In the genomic region with DNA sequence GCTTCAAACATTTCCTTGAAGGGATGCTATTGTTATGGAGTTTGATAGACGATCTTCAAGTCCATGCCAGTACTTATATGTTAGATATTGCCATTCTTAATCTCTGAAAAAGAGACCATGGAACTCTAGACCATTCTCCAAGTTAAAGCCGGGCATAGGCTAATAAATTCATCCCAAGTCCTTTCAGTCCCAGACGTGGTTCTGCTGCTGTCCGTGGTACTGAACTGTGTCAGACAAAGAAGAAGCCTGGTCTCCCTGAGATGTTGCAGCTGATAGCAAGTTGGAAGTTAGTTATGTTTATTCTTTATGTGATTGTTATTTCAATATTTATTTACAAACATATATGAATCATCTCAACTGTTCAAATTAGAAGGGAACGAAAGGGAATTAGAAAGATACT, we compare ENCODE assay signal across 10 cellular contexts.
A peak's percentile ranks its signal among the peaks of the same experiment; 100 is the strongest.
DNase-seq lines count a peak whose midpoint lies in the region; ATAC-seq and TF ChIP-seq lines count a peak whose summit lies in the region.
"Had no signal": no experiment of that assay in that cellular context is flagged by ENCODE, and none has a peak within 500 bp of the region (broad histone marks: within the 10 kb centered on the region; RNA-seq: fewer than 3 reads in every experiment).

No MANE protein-coding gene starts in this region.

- H3K27me3 Mint-ChIP-seq in activated T-cell treated with anti-CD3 and anti-CD28 coated beads, Interleukin-2, amount 50 U/mL, for 4 hours (ENCODE audit: low read depth), result no peaks in the 10 kb centered on the region

- no TSS peak for BruUV-seq in HCT116 (replicated peaks; lab: Mats Ljungman, UMichigan)

- H2AFZ ChIP-seq in HCT116 (ENCODE audit: low read depth, low read length, poor library complexity, severe bottlenecking), result no peak overlapping the region

- H3K27me3 ChIP-seq in HCT116 (ENCODE audit: insufficient read depth, low read length), result no peaks in the 10 kb centered on the region

- no peaks in the 10 kb centered on the region for H3K36me3 Mint-ChIP-seq in activated T-cell treated with anti-CD3 and anti-CD28 coated beads, Interleukin-2, amount 50 U/mL, for 4 hours (ENCODE audit: insufficient read depth)

- POLR2A ChIA-PET in HCT116 (lab: Charles Lee), result no interaction called here

- H3K9me3 Mint-ChIP-seq in activated T-cell treated with anti-CD3 and anti-CD28 coated beads, Interleukin-2, amount 50 U/mL, for 4 hours, result no peaks in the 10 kb centered on the region

- H3K36me3 ChIP-seq in HCT116 (ENCODE audit: control insufficient read depth in 1 of 2, insufficient read depth in 2 of 2, low read length in 2 of 2), result no peaks in the 10 kb centered on the region

- H3K4me2 ChIP-seq in HCT116 (ENCODE audit: low read length), result no peak overlapping the region

- no peak overlapping the region for H3K27ac ChIP-seq in HCT116 (ENCODE audit: low read depth, low read length)

- H3K4me1 ChIP-seq in HCT116 (ENCODE audit: control insufficient read depth in 1 of 2, insufficient read depth in 2 of 2, low read length in 2 of 2), result no peaks in the 10 kb centered on the region

- CTCF ChIA-PET in HCT116 (lab: Charles Lee), result no interaction called here

- H3K79me2 ChIP-seq in HCT116 (ENCODE audit: insufficient read depth, low read length), result no peaks in the 10 kb centered on the region

- H3K9me2 ChIP-seq in HCT116 (ENCODE audit: insufficient read depth), result no peaks in the 10 kb centered on the region

- TF ChIP-seq RAD21 in HCT116 (IDR thresholded peaks at IDR 0.05; ENCODE audit: low read depth), result no peak

- H3K4me1 Mint-ChIP-seq in activated T-cell treated with anti-CD3 and anti-CD28 coated beads, Interleukin-2, amount 50 U/mL, for 4 hours (ENCODE audit: low read depth), result no peaks in the 10 kb centered on the region

- no peak overlapping the region for H3K9ac ChIP-seq in HCT116 (ENCODE audit: low read length)

- TF ChIP-seq CTCF in HCT116 (IDR thresholded peaks at IDR 0.05 in 2 of 3, conservative IDR thresholded peaks at IDR 0.05 in 1 of 3; ENCODE audit: borderline replicate concordance in 1 of 3, insufficient read depth in 1 of 3, low read depth in 2 of 3, low read length in 2 of 3) (no peak), NB4 (IDR thresholded peaks at IDR 0.05; ENCODE audit: low read depth, low read length) (no peak), cardiac fibroblast (IDR thresholded peaks at IDR 0.05; ENCODE audit: low read depth, low read length) (no peak)

- no peaks in the 10 kb centered on the region for H3K9me3 ChIP-seq in HCT116 (ENCODE audit: control insufficient read depth in 1 of 2, insufficient read depth in 1 of 2, low read depth in 1 of 2, low read length in 2 of 2)

- ATAC-seq in HCT116 (no peak), HG03175 (IDR thresholded peaks at IDR 0.05; ENCODE audit: unreplicated experiment) (no peak)
- no peak for ATAC-seq in activated T-cell treated with anti-CD3 and anti-CD28 coated beads, Interleukin-2, amount 50 U/mL, for 4 hours

- H3K4me3 Mint-ChIP-seq in activated T-cell treated with anti-CD3 and anti-CD28 coated beads, Interleukin-2, amount 50 U/mL, for 4 hours, result no peak overlapping the region

- H3K4me3 ChIP-seq in HCT116 (replicated peaks in 1 of 2; ENCODE audit: low read depth in 1 of 2, low read length in 2 of 2), result no peak overlapping the region
- no peak overlapping the region for H3K4me3 ChIP-seq in NB4 (ENCODE audit: low read depth, low read length)
- H3K4me3 ChIP-seq in cardiac fibroblast (replicated peaks in 1 of 2; ENCODE audit: low read depth in 2 of 2, low read length in 2 of 2), result no peak overlapping the region

- RAD21 ChIA-PET in HCT116 (lab: Charles Lee; ENCODE audit: low non-redundant PET in 1 of 2, low total read pairs in 2 of 2, uncharacterized antibody in 2 of 2, unreplicated experiment in 2 of 2), result no interaction called here

- intact Hi-C loops in HCT116 (cut with micrococcal nuclease), result no loop called here

- no peak for DNase-seq in HCT116 (ENCODE audit: low read depth, low spot score)
- DNase-seq in NB4 (ENCODE audit: low read depth), result peak; percentile 31
- DNase-seq in cardiac fibroblast (ENCODE audit: low read depth in 2 of 2), result peak; percentile 4 to 14
- peak; percentile 25 for DNase-seq in mucosa of gallbladder (ENCODE audit: low spot score)
- no peak for DNase-seq in kidney glomerular epithelial cell (lab: John Stamatoyannopoulos, UW)
- DNase-seq in GM03348 (ENCODE audit: low spot score), result no peak
- no peak for DNase-seq in activated T-cell treated with anti-CD3 and anti-CD28 coated beads, Interleukin-2, amount 50 U/mL, for 4 hours
- DNase-seq: amygdala, NCI-H2107 had no signal

- TF ChIP-seq POLR2A in HCT116 (IDR thresholded peaks at IDR 0.05; ENCODE audit: borderline replicate concordance, extremely low read depth, insufficient read depth, insufficient read length) (no peak), NB4 (IDR thresholded peaks at IDR 0.05; ENCODE audit: extremely low read depth, insufficient read length) (no peak)

- no peaks in the 10 kb centered on the region for H4K20me1 ChIP-seq in HCT116 (ENCODE audit: insufficient read depth)

TF ChIP-seq in HCT116, 20 proteins besides CTCF, POLR2A, EP300 and RAD21:
- TF ChIP-seq SIN3A (IDR thresholded peaks at IDR 0.05; ENCODE audit: low read depth) (no peak), FOSL1 (IDR thresholded peaks at IDR 0.05; ENCODE audit: low read depth) (no peak), EZH2 (IDR thresholded peaks at IDR 0.05) (no peak)
- TF ChIP-seq, protein P1, sequence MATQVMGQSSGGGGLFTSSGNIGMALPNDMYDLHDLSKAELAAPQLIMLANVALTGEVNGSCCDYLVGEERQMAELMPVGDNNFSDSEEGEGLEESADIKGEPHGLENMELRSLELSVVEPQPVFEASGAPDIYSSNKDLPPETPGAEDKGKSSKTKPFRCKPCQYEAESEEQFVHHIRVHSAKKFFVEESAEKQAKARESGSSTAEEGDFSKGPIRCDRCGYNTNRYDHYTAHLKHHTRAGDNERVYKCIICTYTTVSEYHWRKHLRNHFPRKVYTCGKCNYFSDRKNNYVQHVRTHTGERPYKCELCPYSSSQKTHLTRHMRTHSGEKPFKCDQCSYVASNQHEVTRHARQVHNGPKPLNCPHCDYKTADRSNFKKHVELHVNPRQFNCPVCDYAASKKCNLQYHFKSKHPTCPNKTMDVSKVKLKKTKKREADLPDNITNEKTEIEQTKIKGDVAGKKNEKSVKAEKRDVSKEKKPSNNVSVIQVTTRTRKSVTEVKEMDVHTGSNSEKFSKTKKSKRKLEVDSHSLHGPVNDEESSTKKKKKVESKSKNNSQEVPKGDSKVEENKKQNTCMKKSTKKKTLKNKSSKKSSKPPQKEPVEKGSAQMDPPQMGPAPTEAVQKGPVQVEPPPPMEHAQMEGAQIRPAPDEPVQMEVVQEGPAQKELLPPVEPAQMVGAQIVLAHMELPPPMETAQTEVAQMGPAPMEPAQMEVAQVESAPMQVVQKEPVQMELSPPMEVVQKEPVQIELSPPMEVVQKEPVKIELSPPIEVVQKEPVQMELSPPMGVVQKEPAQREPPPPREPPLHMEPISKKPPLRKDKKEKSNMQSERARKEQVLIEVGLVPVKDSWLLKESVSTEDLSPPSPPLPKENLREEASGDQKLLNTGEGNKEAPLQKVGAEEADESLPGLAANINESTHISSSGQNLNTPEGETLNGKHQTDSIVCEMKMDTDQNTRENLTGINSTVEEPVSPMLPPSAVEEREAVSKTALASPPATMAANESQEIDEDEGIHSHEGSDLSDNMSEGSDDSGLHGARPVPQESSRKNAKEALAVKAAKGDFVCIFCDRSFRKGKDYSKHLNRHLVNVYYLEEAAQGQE (IDR thresholded peaks at IDR 0.05; ENCODE audit: low read depth), result peak; percentile 76
- TF ChIP-seq, protein P2, sequence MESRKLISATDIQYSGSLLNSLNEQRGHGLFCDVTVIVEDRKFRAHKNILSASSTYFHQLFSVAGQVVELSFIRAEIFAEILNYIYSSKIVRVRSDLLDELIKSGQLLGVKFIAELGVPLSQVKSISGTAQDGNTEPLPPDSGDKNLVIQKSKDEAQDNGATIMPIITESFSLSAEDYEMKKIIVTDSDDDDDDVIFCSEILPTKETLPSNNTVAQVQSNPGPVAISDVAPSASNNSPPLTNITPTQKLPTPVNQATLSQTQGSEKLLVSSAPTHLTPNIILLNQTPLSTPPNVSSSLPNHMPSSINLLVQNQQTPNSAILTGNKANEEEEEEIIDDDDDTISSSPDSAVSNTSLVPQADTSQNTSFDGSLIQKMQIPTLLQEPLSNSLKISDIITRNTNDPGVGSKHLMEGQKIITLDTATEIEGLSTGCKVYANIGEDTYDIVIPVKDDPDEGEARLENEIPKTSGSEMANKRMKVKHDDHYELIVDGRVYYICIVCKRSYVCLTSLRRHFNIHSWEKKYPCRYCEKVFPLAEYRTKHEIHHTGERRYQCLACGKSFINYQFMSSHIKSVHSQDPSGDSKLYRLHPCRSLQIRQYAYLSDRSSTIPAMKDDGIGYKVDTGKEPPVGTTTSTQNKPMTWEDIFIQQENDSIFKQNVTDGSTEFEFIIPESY (IDR thresholded peaks at IDR 0.05; ENCODE audit: extremely low read depth, insufficient replicate concordance, low read length), result no peak
- TF ChIP-seq, protein P3, sequence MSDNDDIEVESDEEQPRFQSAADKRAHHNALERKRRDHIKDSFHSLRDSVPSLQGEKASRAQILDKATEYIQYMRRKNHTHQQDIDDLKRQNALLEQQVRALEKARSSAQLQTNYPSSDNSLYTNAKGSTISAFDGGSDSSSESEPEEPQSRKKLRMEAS (IDR thresholded peaks at IDR 0.05), result no peak

Comparison
In these comparisons a context has a peak if more than half of its experiments do, and no peak if none do; other contexts are left out.
1. DNase-seq: peak in NB4 (single experiment), cardiac fibroblast (2 of 2) and mucosa of gallbladder (single experiment); none in HCT116 (single experiment), kidney glomerular epithelial cell (single experiment), GM03348 (single experiment) and activated T-cell treated with anti-CD3 and anti-CD28 coated beads, Interleukin-2, amount 50 U/mL, for 4 hours (single experiment).